Comparison of ENCODE assay signal across 23 cellular contexts in the genomic region with DNA sequence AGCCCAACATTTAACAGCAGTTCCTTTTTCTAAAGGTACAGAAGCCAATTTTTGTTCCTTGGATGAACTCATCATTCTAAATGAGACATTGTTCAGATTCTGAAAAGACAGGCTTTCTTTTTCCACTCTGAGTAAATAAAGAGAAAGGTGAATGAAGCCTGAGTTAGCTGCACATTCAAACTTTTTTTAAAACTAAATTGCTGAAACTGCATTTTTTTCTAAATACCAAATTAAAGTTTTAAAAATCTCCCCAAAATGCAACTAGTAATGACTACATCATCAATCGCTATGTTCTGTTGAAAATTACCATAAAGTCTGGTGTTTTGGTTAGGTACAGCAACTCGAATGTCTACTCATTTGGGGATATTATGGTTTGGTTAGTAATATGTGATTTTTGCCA. TPM values are rescaled to one million over a fixed set of nuclear protein-coding genes. Genes with fewer than 3 reads are reported as not detected.
A peak's percentile ranks its signal among the peaks of the same experiment; 100 is the strongest.
DNase-seq lines count a peak whose midpoint lies in the region; ATAC-seq, FAIRE-seq and TF ChIP-seq lines count a peak whose summit lies in the region.
"Had no signal": no experiment of that assay in that cellular context is flagged by ENCODE, and none has a peak within 500 bp of the region (broad histone marks: within the 10 kb centered on the region; RNA-seq: fewer than 3 reads in every experiment).

No MANE protein-coding gene starts in this region.

- no peak for TF ChIP-seq EP300 in ovary (IDR thresholded peaks at IDR 0.05)

- whole genome bisulfite sequencing in ovary, 3 donors = 73 to 89% (median 79%) methylated on average over 2 of the region's 2 CpGs

- H3K9me3 ChIP-seq in ovary = no peaks in the 10 kb centered on the region
- H3K9me3 ChIP-seq: HAP-1 had no signal

- no peaks in the 10 kb centered on the region for H3K4me1 ChIP-seq in ovary (ENCODE audit: insufficient read depth)

- in situ Hi-C loops in SK-MEL-5 (cut with HindIII; ENCODE audit: low pct_unique_long_range_greater_than_20kb, low sequenced_read_pairs) = no loop called here

- ATAC-seq in activated CD4-positive, alpha-beta T cell treated with anti-CD3 and anti-CD28 coated beads for 36 hours = peak; percentile 16
- ATAC-seq in stimulated activated effector memory CD8-positive, alpha-beta T cell treated with anti-CD3 and anti-CD28 coated beads, Interleukin-12 subunit alpha, Interleukin-12 subunit beta, amount 100 ng/mL, for 72 hours = peak; percentile 69
- ATAC-seq: GM23338 had no signal

- POLR2A ChIA-PET in activated CD4-positive, alpha-beta T cell treated with anti-CD3 and anti-CD28 coated beads for 36 hours (lab: Charles Lee) = no interaction called here

- no peak for TF ChIP-seq CTCF in ovary (IDR thresholded peaks at IDR 0.05)

- TF ChIP-seq POLR2A in ovary (IDR thresholded peaks at IDR 0.05) = no peak

- H3K4me1 Mint-ChIP-seq in activated CD4-positive, alpha-beta T cell treated with anti-CD3 and anti-CD28 coated beads for 36 hours = peaks cover 28% of the 10 kb centered on the region
- peaks cover 20% of the 10 kb centered on the region for H3K4me1 Mint-ChIP-seq in stimulated activated effector memory CD8-positive, alpha-beta T cell treated with anti-CD3 and anti-CD28 coated beads, Interleukin-12 subunit alpha, Interleukin-12 subunit beta, amount 100 ng/mL, for 72 hours
- H3K4me1 Mint-ChIP-seq: GM23338 had no signal

- no peak overlapping the region for H3K27ac Mint-ChIP-seq in activated CD4-positive, alpha-beta T cell treated with anti-CD3 and anti-CD28 coated beads for 36 hours
- no peak overlapping the region for H3K27ac Mint-ChIP-seq in stimulated activated effector memory CD8-positive, alpha-beta T cell treated with anti-CD3 and anti-CD28 coated beads, Interleukin-12 subunit alpha, Interleukin-12 subunit beta, amount 100 ng/mL, for 72 hours
- H3K27ac Mint-ChIP-seq: GM23338, HFFc6 had no signal

- peak; percentile 56 for FAIRE-seq in GM18507 (lab: Jason Lieb, UNC)
- FAIRE-seq: A204.1, GM12892, H54 had no signal

- no peak overlapping the region for H3K4me3 ChIP-seq in ovary
- H3K4me3 ChIP-seq: GM23338, HAP-1 had no signal

- no peak for DNase-seq in activated CD4-positive, alpha-beta T cell treated with anti-CD3 and anti-CD28 coated beads for 36 hours
- DNase-seq in activated CD4-positive, alpha-beta T cell treated with anti-CD3 and anti-CD28 coated beads, Interleukin-2, amount 50 U/mL, for 48 hours = no peak
- no peak for DNase-seq in GM18507 (ENCODE audit: extremely low spot score, insufficient read length, low read depth)
- DNase-seq in SK-MEL-5 (ENCODE audit: low read depth, low spot score) = peak; percentile 19
- DNase-seq in stimulated activated effector memory CD8-positive, alpha-beta T cell treated with anti-CD3 and anti-CD28 coated beads, Interleukin-12 subunit alpha, Interleukin-12 subunit beta, amount 100 ng/mL, for 72 hours (ENCODE audit: low spot score in 2 of 2) = no peak
- DNase-seq in GOT3 (lab: John Stamatoyannopoulos, UW) = no peak
- no peak for DNase-seq in stimulated activated CD4-positive, alpha-beta T cell treated with anti-CD3 and anti-CD28 coated beads, Interleukin-15, amount 100 ng/mL, for 24 hours
- no peak for DNase-seq in ovary
- DNase-seq: ACHN; C1 segment of cervical spinal cord; Calu3; CD4-positive, alpha-beta memory T cell; COR-L47; DMS53; DMS79 treated with DMSO at 0.1 percent for 48 hours; GF-D8; HFFc6 had no signal

- H3K27me3 ChIP-seq in ovary = no peaks in the 10 kb centered on the region

- no peak overlapping the region for H3K27ac ChIP-seq in ovary
- H3K27ac ChIP-seq: 22Rv1 had no signal

- no peaks in the 10 kb centered on the region for H3K27me3 Mint-ChIP-seq in activated CD4-positive, alpha-beta T cell treated with anti-CD3 and anti-CD28 coated beads for 36 hours
- H3K27me3 Mint-ChIP-seq: CD4-positive, alpha-beta memory T cell had no signal

- H3K9me3 Mint-ChIP-seq in activated CD4-positive, alpha-beta T cell treated with anti-CD3 and anti-CD28 coated beads for 36 hours (ENCODE audit: low read depth) = no peaks in the 10 kb centered on the region
- no peaks in the 10 kb centered on the region for H3K9me3 Mint-ChIP-seq in stimulated activated effector memory CD8-positive, alpha-beta T cell treated with anti-CD3 and anti-CD28 coated beads, Interleukin-12 subunit alpha, Interleukin-12 subunit beta, amount 100 ng/mL, for 72 hours
- H3K9me3 Mint-ChIP-seq: CD4-positive, alpha-beta memory T cell; GM23338; HFFc6 had no signal

- CTCF ChIA-PET in activated CD4-positive, alpha-beta T cell treated with anti-CD3 and anti-CD28 coated beads for 36 hours (lab: Charles Lee) = interaction anchor here (1.6 kb wide), 1 partner anchor 41 kb away, joined by 4 read pairs; no protein-coding TSS in a partner anchor

- H3K36me3 ChIP-seq in ovary = no peaks in the 10 kb centered on the region

- peaks cover 64% of the 10 kb centered on the region for H3K36me3 Mint-ChIP-seq in activated CD4-positive, alpha-beta T cell treated with anti-CD3 and anti-CD28 coated beads for 36 hours (ENCODE audit: low read depth)
- peaks cover 100% of the 10 kb centered on the region for H3K36me3 Mint-ChIP-seq in stimulated activated effector memory CD8-positive, alpha-beta T cell treated with anti-CD3 and anti-CD28 coated beads, Interleukin-12 subunit alpha, Interleukin-12 subunit beta, amount 100 ng/mL, for 72 hours

- H3K4me3 Mint-ChIP-seq in activated CD4-positive, alpha-beta T cell treated with anti-CD3 and anti-CD28 coated beads for 36 hours = no peak overlapping the region
- H3K4me3 Mint-ChIP-seq in stimulated activated effector memory CD8-positive, alpha-beta T cell treated with anti-CD3 and anti-CD28 coated beads, Interleukin-12 subunit alpha, Interleukin-12 subunit beta, amount 100 ng/mL, for 72 hours = no peak overlapping the region
- H3K4me3 Mint-ChIP-seq: CD4-positive, alpha-beta memory T cell; GM23338; HFFc6 had no signal

- intact Hi-C loops in activated CD4-positive, alpha-beta T cell treated with anti-CD3 and anti-CD28 coated beads for 36 hours (cut with DNase I, micrococcal nuclease) = no loop called here
- intact Hi-C loops in ovary (cut with DNase I) = no loop called here

RNA-seq across cellular contexts. Expression of gene SCO1, which starts 9.8 kb away (rescaled TPM):
- total RNA-seq in activated CD4-positive, alpha-beta T cell treated with anti-CD3 and anti-CD28 coated beads for 36 hours = 10 to 100 TPM; 39.7 to 42.3 TPM
- 59.4 and 62.4 TPM in 2 replicates for total RNA-seq in SK-MEL-5 (2014; rRNA removed; shearing (Covaris generic))
- polyA plus RNA-seq in SK-MEL-5 (2015; cell fraction: cytosol; rRNA removed) = 36.1 and 42.5 TPM in 2 replicates
- 32.5 and 33.4 TPM in 2 replicates for polyA plus RNA-seq in SK-MEL-5 (2015; cell fraction: nucleus; rRNA removed)
- total RNA-seq in ovary = 10 to 100 TPM in 6 of 7 donors, 1 to 10 TPM in 1; 9.5 to 26.5 (median 20.7) TPM
- 10 to 100 TPM; 10.8 to 22.3 TPM for polyA plus RNA-seq in ovary

RNA-seq across cellular contexts. Expression of gene ADPRM, which starts 9.9 kb away (rescaled TPM):
- total RNA-seq in activated CD4-positive, alpha-beta T cell treated with anti-CD3 and anti-CD28 coated beads for 36 hours = 10 to 100 TPM; 11.2 to 12.8 TPM
- 13.4 and 15.1 TPM in 2 replicates for total RNA-seq in SK-MEL-5 (2014; rRNA removed; shearing (Covaris generic))
- polyA plus RNA-seq in SK-MEL-5 (2015; cell fraction: cytosol; rRNA removed) = 6.7 and 7.4 TPM in 2 replicates
- polyA plus RNA-seq in SK-MEL-5 (2015; cell fraction: nucleus; rRNA removed) = 7.2 and 9.7 TPM in 2 replicates
- total RNA-seq in ovary = 10 to 100 TPM; 12.4 to 17.7 (median 13.0) TPM
- 10 to 100 TPM; 16.5 to 21.6 TPM for polyA plus RNA-seq in ovary

RNA-seq across cellular contexts. Expression of gene MYH3, which starts 30.4 kb away (rescaled TPM):
- 1 to 10 TPM; 3.3 to 3.5 TPM for total RNA-seq in activated CD4-positive, alpha-beta T cell treated with anti-CD3 and anti-CD28 coated beads for 36 hours
- 0.71 and 1.3 TPM in 2 replicates for total RNA-seq in SK-MEL-5 (2014; rRNA removed; shearing (Covaris generic))
- polyA plus RNA-seq in SK-MEL-5 (2015; cell fraction: cytosol; rRNA removed) = 0.41 and 1.9 TPM in 2 replicates
- polyA plus RNA-seq in SK-MEL-5 (2015; cell fraction: nucleus; rRNA removed) = 13.9 and 19.1 TPM in 2 replicates
- 1 to 10 TPM; 2.2 to 5.7 (median 3.0) TPM for total RNA-seq in ovary
- polyA plus RNA-seq in ovary = 1 to 10 TPM; 1.5 to 2.1 TPM

RNA-seq across cellular contexts. Expression of gene TMEM220, which starts 42.3 kb away (rescaled TPM):
- total RNA-seq in activated CD4-positive, alpha-beta T cell treated with anti-CD3 and anti-CD28 coated beads for 36 hours = 1 to 10 TPM; 1.1 to 2.1 TPM
- 10.2 and 12.6 TPM in 2 replicates for total RNA-seq in SK-MEL-5 (2014; rRNA removed; shearing (Covaris generic))
- polyA plus RNA-seq in SK-MEL-5 (2015; cell fraction: cytosol; rRNA removed) = 7.2 and 8.2 TPM in 2 replicates
- polyA plus RNA-seq in SK-MEL-5 (2015; cell fraction: nucleus; rRNA removed) = 4.6 and 10.6 TPM in 2 replicates
- total RNA-seq in ovary = 10 to 100 TPM in 3 of 7 donors, 1 to 10 TPM in 4; 5.4 to 14.1 (median 9.8) TPM
- polyA plus RNA-seq in ovary = 10 to 100 TPM in 1 of 2 donors, 1 to 10 TPM in 1; 8.4 to 11.0 TPM
- total RNA-seq: Calu3 had no signal
